ENCODE assay signal across 1 cellular context in the genomic region with DNA sequence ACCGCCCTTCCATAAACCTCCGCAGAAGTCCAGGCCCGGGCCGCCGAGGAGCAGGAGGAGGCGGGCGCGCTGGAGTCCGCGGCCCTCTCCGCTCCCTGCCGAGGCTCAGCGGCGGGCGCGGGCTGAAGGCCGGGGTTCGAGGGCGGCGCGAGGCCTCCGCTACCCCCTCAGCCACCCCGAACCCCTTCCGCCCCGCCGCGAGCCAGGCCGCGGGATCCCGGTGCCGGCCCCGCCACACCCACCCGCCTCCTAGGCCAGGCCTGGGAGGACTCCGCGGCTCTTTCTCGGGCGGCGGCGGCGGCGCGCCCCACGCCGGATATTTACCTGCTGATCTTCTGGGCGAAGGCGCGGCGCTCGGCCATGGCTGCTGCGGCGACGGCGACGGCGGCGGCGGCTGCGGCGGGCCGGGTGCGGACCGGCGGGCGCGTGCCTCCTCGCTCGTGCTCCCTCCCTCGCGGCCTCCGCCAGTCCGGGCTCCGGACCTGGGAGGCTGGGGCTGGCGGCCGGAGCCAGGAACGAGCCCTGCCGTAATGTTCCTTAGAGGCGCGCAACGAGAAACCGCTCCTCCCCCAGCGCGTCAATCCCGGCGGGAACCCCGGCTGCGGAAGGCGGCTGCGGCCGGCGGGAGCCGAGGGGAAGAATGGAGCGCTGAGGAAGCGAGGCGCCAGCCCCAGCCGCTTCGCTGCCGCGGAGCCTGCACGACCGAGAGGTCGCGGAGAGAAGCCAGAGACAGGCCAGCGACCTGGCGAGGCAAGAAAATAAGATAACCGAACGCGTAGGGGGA.
TF ChIP-seq lines count a peak whose summit lies in the region.

A gene with protein sequence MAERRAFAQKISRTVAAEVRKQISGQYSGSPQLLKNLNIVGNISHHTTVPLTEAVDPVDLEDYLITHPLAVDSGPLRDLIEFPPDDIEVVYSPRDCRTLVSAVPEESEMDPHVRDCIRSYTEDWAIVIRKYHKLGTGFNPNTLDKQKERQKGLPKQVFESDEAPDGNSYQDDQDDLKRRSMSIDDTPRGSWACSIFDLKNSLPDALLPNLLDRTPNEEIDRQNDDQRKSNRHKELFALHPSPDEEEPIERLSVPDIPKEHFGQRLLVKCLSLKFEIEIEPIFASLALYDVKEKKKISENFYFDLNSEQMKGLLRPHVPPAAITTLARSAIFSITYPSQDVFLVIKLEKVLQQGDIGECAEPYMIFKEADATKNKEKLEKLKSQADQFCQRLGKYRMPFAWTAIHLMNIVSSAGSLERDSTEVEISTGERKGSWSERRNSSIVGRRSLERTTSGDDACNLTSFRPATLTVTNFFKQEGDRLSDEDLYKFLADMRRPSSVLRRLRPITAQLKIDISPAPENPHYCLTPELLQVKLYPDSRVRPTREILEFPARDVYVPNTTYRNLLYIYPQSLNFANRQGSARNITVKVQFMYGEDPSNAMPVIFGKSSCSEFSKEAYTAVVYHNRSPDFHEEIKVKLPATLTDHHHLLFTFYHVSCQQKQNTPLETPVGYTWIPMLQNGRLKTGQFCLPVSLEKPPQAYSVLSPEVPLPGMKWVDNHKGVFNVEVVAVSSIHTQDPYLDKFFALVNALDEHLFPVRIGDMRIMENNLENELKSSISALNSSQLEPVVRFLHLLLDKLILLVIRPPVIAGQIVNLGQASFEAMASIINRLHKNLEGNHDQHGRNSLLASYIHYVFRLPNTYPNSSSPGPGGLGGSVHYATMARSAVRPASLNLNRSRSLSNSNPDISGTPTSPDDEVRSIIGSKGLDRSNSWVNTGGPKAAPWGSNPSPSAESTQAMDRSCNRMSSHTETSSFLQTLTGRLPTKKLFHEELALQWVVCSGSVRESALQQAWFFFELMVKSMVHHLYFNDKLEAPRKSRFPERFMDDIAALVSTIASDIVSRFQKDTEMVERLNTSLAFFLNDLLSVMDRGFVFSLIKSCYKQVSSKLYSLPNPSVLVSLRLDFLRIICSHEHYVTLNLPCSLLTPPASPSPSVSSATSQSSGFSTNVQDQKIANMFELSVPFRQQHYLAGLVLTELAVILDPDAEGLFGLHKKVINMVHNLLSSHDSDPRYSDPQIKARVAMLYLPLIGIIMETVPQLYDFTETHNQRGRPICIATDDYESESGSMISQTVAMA (N-terminal part only) (minus strand): TSS at position 484 of the 784 bp plus-strand sequence. CDS start 122 bp downstream, at position 362.

TF ChIP-seq in HepG2, 621 proteins besides CTCF, POLR2A, EP300 and RAD21 (continued from another document and continues in another):
- TF ChIP-seq, protein P1, sequence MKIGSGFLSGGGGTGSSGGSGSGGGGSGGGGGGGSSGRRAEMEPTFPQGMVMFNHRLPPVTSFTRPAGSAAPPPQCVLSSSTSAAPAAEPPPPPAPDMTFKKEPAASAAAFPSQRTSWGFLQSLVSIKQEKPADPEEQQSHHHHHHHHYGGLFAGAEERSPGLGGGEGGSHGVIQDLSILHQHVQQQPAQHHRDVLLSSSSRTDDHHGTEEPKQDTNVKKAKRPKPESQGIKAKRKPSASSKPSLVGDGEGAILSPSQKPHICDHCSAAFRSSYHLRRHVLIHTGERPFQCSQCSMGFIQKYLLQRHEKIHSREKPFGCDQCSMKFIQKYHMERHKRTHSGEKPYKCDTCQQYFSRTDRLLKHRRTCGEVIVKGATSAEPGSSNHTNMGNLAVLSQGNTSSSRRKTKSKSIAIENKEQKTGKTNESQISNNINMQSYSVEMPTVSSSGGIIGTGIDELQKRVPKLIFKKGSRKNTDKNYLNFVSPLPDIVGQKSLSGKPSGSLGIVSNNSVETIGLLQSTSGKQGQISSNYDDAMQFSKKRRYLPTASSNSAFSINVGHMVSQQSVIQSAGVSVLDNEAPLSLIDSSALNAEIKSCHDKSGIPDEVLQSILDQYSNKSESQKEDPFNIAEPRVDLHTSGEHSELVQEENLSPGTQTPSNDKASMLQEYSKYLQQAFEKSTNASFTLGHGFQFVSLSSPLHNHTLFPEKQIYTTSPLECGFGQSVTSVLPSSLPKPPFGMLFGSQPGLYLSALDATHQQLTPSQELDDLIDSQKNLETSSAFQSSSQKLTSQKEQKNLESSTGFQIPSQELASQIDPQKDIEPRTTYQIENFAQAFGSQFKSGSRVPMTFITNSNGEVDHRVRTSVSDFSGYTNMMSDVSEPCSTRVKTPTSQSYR (CRISPR knock-in tag; IDR thresholded peaks at IDR 0.05; ENCODE audit: borderline replicate concordance), result peak; percentile 60; the same call in 1 of the 2 replicates
- TF ChIP-seq TGIF2 (CRISPR knock-in tag; IDR thresholded peaks at IDR 0.05), result 0 out of 2 replicates have a peak, but pooled peaks have one; percentile 19
- TF ChIP-seq PATZ1 (CRISPR knock-in tag; IDR thresholded peaks at IDR 0.05), result peak; percentile 63
- peak; percentile 75 for TF ChIP-seq E2F1 (CRISPR knock-in tag; IDR thresholded peaks at IDR 0.05)
- 0 out of 2 replicates have a peak, but pooled peaks have one; percentile 3 for TF ChIP-seq SP5 (CRISPR knock-in tag; IDR thresholded peaks at IDR 0.05; ENCODE audit: borderline replicate concordance, low read depth)
- no peak for TF ChIP-seq KLF15 (CRISPR knock-in tag; IDR thresholded peaks at IDR 0.05; ENCODE audit: borderline replicate concordance)
- peak; percentile 90 for TF ChIP-seq ZNF770 (CRISPR knock-in tag; IDR thresholded peaks at IDR 0.05)
- 0 out of 2 replicates have a peak, but pooled peaks have one; percentile 3 for TF ChIP-seq RARA (CRISPR knock-in tag; IDR thresholded peaks at IDR 0.05)
- peak; percentile 60; the same call in 1 of the 2 replicates for TF ChIP-seq MTF2 (CRISPR knock-in tag; IDR thresholded peaks at IDR 0.05; ENCODE audit: borderline replicate concordance)
- no peak for TF ChIP-seq FOXM1 (CRISPR knock-in tag; IDR thresholded peaks at IDR 0.05)
- TF ChIP-seq ZNF30 (CRISPR knock-in tag; IDR thresholded peaks at IDR 0.05), result 0 out of 2 replicates have a peak, but pooled peaks have one; percentile 26
- no peak for TF ChIP-seq NFIC (IDR thresholded peaks at IDR 0.05; ENCODE audit: low read length)
- TF ChIP-seq HMGXB3 (CRISPR knock-in tag; IDR thresholded peaks at IDR 0.05; ENCODE audit: borderline replicate concordance), result 0 out of 2 replicates have a peak, but pooled peaks have one; percentile 59
- no peak for TF ChIP-seq GPN1 (CRISPR knock-in tag; IDR thresholded peaks at IDR 0.05; ENCODE audit: borderline replicate concordance)
- TF ChIP-seq ZSCAN21 (CRISPR knock-in tag; IDR thresholded peaks at IDR 0.05; ENCODE audit: borderline replicate concordance), result no peak
- TF ChIP-seq LCORL (IDR thresholded peaks at IDR 0.05), result no peak
- 0 out of 2 replicates have a peak, but pooled peaks have one; percentile 37 for TF ChIP-seq LCORL (CRISPR knock-in tag; IDR thresholded peaks at IDR 0.05)
- TF ChIP-seq SAP130 (CRISPR knock-in tag; IDR thresholded peaks at IDR 0.05; ENCODE audit: low read depth), result peak; percentile 57
- TF ChIP-seq, protein P2, sequence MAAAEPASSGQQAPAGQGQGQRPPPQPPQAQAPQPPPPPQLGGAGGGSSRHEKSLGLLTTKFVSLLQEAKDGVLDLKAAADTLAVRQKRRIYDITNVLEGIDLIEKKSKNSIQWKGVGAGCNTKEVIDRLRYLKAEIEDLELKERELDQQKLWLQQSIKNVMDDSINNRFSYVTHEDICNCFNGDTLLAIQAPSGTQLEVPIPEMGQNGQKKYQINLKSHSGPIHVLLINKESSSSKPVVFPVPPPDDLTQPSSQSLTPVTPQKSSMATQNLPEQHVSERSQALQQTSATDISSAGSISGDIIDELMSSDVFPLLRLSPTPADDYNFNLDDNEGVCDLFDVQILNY (CRISPR knock-in tag; conservative IDR thresholded peaks at IDR 0.05), result 0 out of 2 replicates have a peak, but pooled peaks have one; percentile 37
- no peak for TF ChIP-seq ZNF232 (CRISPR knock-in tag; IDR thresholded peaks at IDR 0.05; ENCODE audit: borderline replicate concordance)
- 0 out of 2 replicates have a peak, but pooled peaks have one; percentile 61 for TF ChIP-seq ZNF552 (CRISPR knock-in tag; IDR thresholded peaks at IDR 0.05; ENCODE audit: borderline replicate concordance)
- no peak for TF ChIP-seq FLYWCH1 (CRISPR knock-in tag; IDR thresholded peaks at IDR 0.05)
- no peak for TF ChIP-seq NKX3-1 (CRISPR knock-in tag; IDR thresholded peaks at IDR 0.05)
- 0 out of 2 replicates have a peak, but pooled peaks have one; percentile 32 for TF ChIP-seq THAP9 (CRISPR knock-in tag; IDR thresholded peaks at IDR 0.05; ENCODE audit: borderline replicate concordance)
